ENCODE assay signal across 8 cellular contexts in genomic region chr2:222860740-222861410, GRCh38.
A peak's percentile ranks its signal among the peaks of the same experiment; 100 is the strongest.
DNase-seq lines count a peak whose midpoint lies in the region; ATAC-seq and TF ChIP-seq lines count a peak whose summit lies in the region.

Gene ACSL3 (plus strand): TSS chr2:222861036. CDS start chr2:222908773, 47,737 bp downstream.

- H3K4me1 Mint-ChIP-seq in central memory CD8-positive, alpha-beta T cell: peaks cover 6% of the 10 kb centered on the region

- ATAC-seq in GM19023 (IDR thresholded peaks at IDR 0.05; ENCODE audit: unreplicated experiment): peak; percentile 98
- peak; percentile 99 for ATAC-seq in HG03196 (IDR thresholded peaks at IDR 0.05; ENCODE audit: unreplicated experiment)
- peak; percentile 100 for ATAC-seq in activated CD4-positive, CD25-positive, alpha-beta regulatory T cell treated with anti-CD3 and anti-CD28 coated beads, Interleukin-2, amount 50 U/mL, for 24 hours
- peak; percentile 98 for ATAC-seq in central memory CD8-positive, alpha-beta T cell (replicated peaks; ENCODE audit: extremely low read depth, poor library complexity, severe bottlenecking)

- DNase-seq in AG09309 (ENCODE audit: low read depth): peak; percentile 57
- DNase-seq in NCI-H446 treated with DMSO at 0.1 percent for 48 hours (lab: John Stamatoyannopoulos, UW): peak; percentile 84
- DNase-seq in central memory CD8-positive, alpha-beta T cell (ENCODE audit: low spot score in 2 of 2): peak; percentile 84 to 86
- peak; percentile 99 for DNase-seq in islet precursor cell
- peak; percentile 90 for DNase-seq in stimulated activated CD4-positive, alpha-beta T cell treated with anti-CD3 and anti-CD28 coated beads, Interleukin-12 subunit alpha, Interleukin-12 subunit beta, amount 100 ng/mL, for 4 hours

- peak within 1 kb of the TSS; percentile 85 for H3K27ac Mint-ChIP-seq in central memory CD8-positive, alpha-beta T cell (ENCODE audit: low read depth)

- H3K36me3 Mint-ChIP-seq in central memory CD8-positive, alpha-beta T cell (ENCODE audit: insufficient read depth): peaks cover 3% of the 10 kb centered on the region

- TF ChIP-seq CTCF in AG09309 (IDR thresholded peaks at IDR 0.05; ENCODE audit: control insufficient read depth, insufficient read depth, low read depth, low read length, missing control alignments): no peak

- peak within 1 kb of the TSS; percentile 90 for H3K4me3 ChIP-seq in AG09309 (ENCODE audit: control insufficient read depth, low read depth, low read length)

- H3K9me3 Mint-ChIP-seq in central memory CD8-positive, alpha-beta T cell: no peaks in the 10 kb centered on the region

- H3K27me3 Mint-ChIP-seq in central memory CD8-positive, alpha-beta T cell: no peaks in the 10 kb centered on the region

- H3K4me3 Mint-ChIP-seq in central memory CD8-positive, alpha-beta T cell: no peak within 1 kb of the TSS

Comparison
In these comparisons a context has a peak if more than half of its experiments do, and no peak if none do; other contexts are left out.
1. Peak in every context shown above with its lines: DNase-seq, ATAC-seq and H3K4me3 ChIP-seq.